Comparison of ENCODE assay signal across 25 cellular contexts in genomic region chr9:116442528-116442927, GRCh38.
"Had no signal": no experiment of that assay in that cellular context is flagged by ENCODE, and none has a peak within 500 bp of the region (broad histone marks: within the 10 kb centered on the region; RNA-seq: fewer than 3 reads in every experiment).

No MANE protein-coding gene starts in this region.

- H2AFZ ChIP-seq: hepatocyte had no signal

- H3K4me2 ChIP-seq: hepatocyte had no signal

- H3K9me3 ChIP-seq: colonic mucosa, esophagus muscularis mucosa, gastroesophageal sphincter, heart left ventricle, left lung, lower lobe of right lung, mucosa of descending colon had no signal

- H3K36me3 ChIP-seq: colonic mucosa, left lung, lower lobe of right lung had no signal

- ATAC-seq: effector memory CD8-positive, alpha-beta T cell; foreskin keratinocyte; gastroesophageal sphincter; heart left ventricle; left cardiac atrium; left lung; left ventricle myocardium superior; lower lobe of right lung; mucosa of descending colon had no signal

- DNase-seq: colonic mucosa; cortex of kidney; effector CD8-positive, alpha-beta T cell; effector memory CD8-positive, alpha-beta T cell; endodermal cell; erythroblast; foreskin keratinocyte; heart left ventricle; hypothalamus; immature natural killer cell; left cardiac atrium; left lung; left ventricle myocardium superior; lower lobe of right lung; mesenchymal stem cell; mucosa of descending colon; naive B cell had no signal

- H3K4me1 ChIP-seq: colonic mucosa, esophagus muscularis mucosa, foreskin keratinocyte, gastroesophageal sphincter, heart left ventricle, left lung, lower lobe of right lung had no signal

- H3K27me3 ChIP-seq: colonic mucosa, esophagus muscularis mucosa, foreskin keratinocyte, gastroesophageal sphincter, heart left ventricle, hepatocyte, left lung had no signal

- H3K4me3 ChIP-seq: colonic mucosa, esophagus muscularis mucosa, gastroesophageal sphincter, heart left ventricle, hepatocyte, left lung, lower lobe of right lung, mucosa of descending colon had no signal

- FAIRE-seq: endometrium, frontal cortex, islet of Langerhans, keratinocyte had no signal

- H3K79me2 ChIP-seq: hepatocyte had no signal

- H3K27ac ChIP-seq: colonic mucosa, epithelial cell of prostate, esophagus muscularis mucosa, foreskin keratinocyte, gastroesophageal sphincter, heart left ventricle, hepatocyte, left lung, lower lobe of right lung had no signal
